17 cellular contexts compared by ENCODE assay signal in the genomic region with DNA sequence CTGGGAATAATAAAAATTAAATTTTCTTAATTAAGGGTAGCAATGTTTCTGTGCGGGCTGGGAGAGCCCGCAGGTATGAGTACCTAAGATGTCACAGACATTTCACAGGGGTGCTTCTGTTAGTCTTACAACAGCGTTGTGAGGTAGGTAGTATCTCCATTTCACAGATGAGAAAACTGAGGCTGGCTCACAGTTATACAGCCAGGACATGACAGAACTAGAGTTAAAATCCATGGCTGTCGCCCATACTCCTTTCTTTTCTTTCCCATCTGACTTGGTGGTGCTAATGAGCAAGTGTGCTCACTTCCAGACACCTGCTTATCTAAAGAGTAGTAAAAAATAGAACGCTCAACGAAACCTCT.
"Had no signal": no experiment of that assay in that cellular context is flagged by ENCODE, and none has a peak within 500 bp of the region (broad histone marks: within the 10 kb centered on the region; RNA-seq: fewer than 3 reads in every experiment).

No MANE protein-coding gene starts in this region.

- H3K27ac ChIP-seq: left lung, psoas muscle, upper lobe of left lung had no signal

- H3K27me3 ChIP-seq: sigmoid colon had no signal

- ATAC-seq: activated naive CD4-positive, alpha-beta T cell treated with anti-CD3 and anti-CD28 coated beads, Interleukin-2, amount 50 U/mL, for 72 hours; effector memory CD8-positive, alpha-beta T cell; left lung; natural killer cell treated with Interleukin-12 subunit alpha and Interleukin-12 subunit beta and Interleukin-15 and Interleukin-18, amount 100 ng/mL, for 72 hours; psoas muscle; stimulated activated naive CD8-positive, alpha-beta T cell treated with anti-CD3 and anti-CD28 coated beads, Interleukin-15, Interleukin-2, amounts not matched to agents 100 U/mL and 50 U/mL, for 24 hours had no signal

- H3K9me3 Mint-ChIP-seq: activated naive CD4-positive, alpha-beta T cell treated with anti-CD3 and anti-CD28 coated beads, Interleukin-2, amount 50 U/mL, for 72 hours; effector memory CD8-positive, alpha-beta T cell; natural killer cell treated with Interleukin-12 subunit alpha and Interleukin-12 subunit beta and Interleukin-15 and Interleukin-18, amount 100 ng/mL, for 72 hours had no signal

- DNase-seq: activated CD4-positive, alpha-beta T cell treated with anti-CD3 and anti-CD28 coated beads, Interleukin-2, amount 50 U/mL, for 4 hours; activated CD4-positive, CD25-positive, alpha-beta regulatory T cell treated with anti-CD3 and anti-CD28 coated beads, Interleukin-2, amount 50 U/mL, for 72 hours; activated effector memory CD4-positive, alpha-beta T cell treated with anti-CD3 and anti-CD28 coated beads, Interleukin-2, amount 50 U/mL, for 16 hours; activated T-cell treated with anti-CD3 and anti-CD28 coated beads, Interleukin-2, amount 50 U/mL, for 1 hour; amniotic stem cell; effector memory CD8-positive, alpha-beta T cell; head of caudate nucleus; left lung; mesenchymal stem cell; psoas muscle; sigmoid colon; stimulated activated CD4-positive, alpha-beta T cell treated with anti-CD3 and anti-CD28 coated beads, Interleukin-2, amount 100 ng/mL, for 48 hours; stimulated activated CD8-positive, alpha-beta memory T cell treated with anti-CD3 and anti-CD28 coated beads, Interleukin-4, amount 100 ng/mL, for 48 hours; stimulated activated naive CD8-positive, alpha-beta T cell treated with anti-CD3 and anti-CD28 coated beads, Interleukin-15, Interleukin-2, amounts not matched to agents 100 U/mL and 50 U/mL, for 24 hours; upper lobe of left lung had no signal

- H3K4me3 ChIP-seq: psoas muscle, sigmoid colon, upper lobe of left lung had no signal

- H3K27ac Mint-ChIP-seq: activated naive CD4-positive, alpha-beta T cell treated with anti-CD3 and anti-CD28 coated beads, Interleukin-2, amount 50 U/mL, for 72 hours; effector memory CD8-positive, alpha-beta T cell had no signal

- H3K9me3 ChIP-seq: left lung, psoas muscle, sigmoid colon, upper lobe of left lung had no signal

- H3K36me3 ChIP-seq: left lung, sigmoid colon, upper lobe of left lung had no signal
